Comparison of ENCODE assay signal across 31 cellular contexts in the genomic region with DNA sequence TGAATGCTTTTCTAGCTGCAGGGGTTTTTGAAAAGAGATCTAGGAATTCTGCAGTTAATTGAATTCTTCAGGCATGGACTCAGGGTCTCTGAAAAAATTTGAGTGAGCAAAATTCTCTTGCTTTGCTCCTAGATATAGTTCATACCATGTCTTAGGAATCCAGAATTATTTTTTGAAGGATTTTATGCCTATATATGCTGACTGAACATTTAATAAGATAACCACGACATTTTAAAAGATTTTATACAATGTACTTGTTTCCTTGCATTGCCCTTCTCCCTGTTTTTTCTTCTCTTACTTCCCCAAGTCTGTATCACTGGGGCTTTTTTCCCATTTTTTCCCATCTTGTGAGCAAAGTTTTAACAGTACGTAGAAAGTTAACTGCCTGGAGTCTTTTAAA.
"Had no signal": no experiment of that assay in that cellular context is flagged by ENCODE, and none has a peak within 500 bp of the region (broad histone marks: within the 10 kb centered on the region; RNA-seq: fewer than 3 reads in every experiment).

No MANE protein-coding gene starts in this region.

- ATAC-seq: activated CD4-positive, alpha-beta T cell treated with anti-CD3 and anti-CD28 coated beads for 36 hours; activated CD8-positive, alpha-beta memory T cell treated with anti-CD3 and anti-CD28 coated beads, Interleukin-2, amount 10 ng/mL, durations not matched to agents 7 days and 5 days; activated CD8-positive, alpha-beta T cell treated with anti-CD3 and anti-CD28 coated beads, Interleukin-2, amount 10 ng/mL, durations not matched to agents 7 days and 5 days; activated naive CD4-positive, alpha-beta T cell treated with anti-CD3 and anti-CD28 coated beads, Interleukin-2, amount 50 U/mL, for 72 hours; foreskin keratinocyte; gastrocnemius medialis had no signal

- H3K4me3 Mint-ChIP-seq: activated CD4-positive, alpha-beta memory T cell treated with anti-CD3 and anti-CD28 coated beads for 36 hours; activated CD4-positive, alpha-beta T cell treated with anti-CD3 and anti-CD28 coated beads for 36 hours; activated CD4-positive, alpha-beta T cell treated with anti-CD3 and anti-CD28 coated beads, Interleukin-2, amount 10 ng/mL, durations not matched to agents 24 days and 14 days; activated CD8-positive, alpha-beta memory T cell treated with anti-CD3 and anti-CD28 coated beads, Interleukin-2, amount 10 ng/mL, durations not matched to agents 7 days and 5 days; activated CD8-positive, alpha-beta T cell treated with anti-CD3 and anti-CD28 coated beads, Interleukin-2, amount 10 ng/mL, durations not matched to agents 7 days and 5 days; activated naive CD4-positive, alpha-beta T cell treated with anti-CD3 and anti-CD28 coated beads, Interleukin-2, amount 10 ng/mL, durations not matched to agents 7 days and 5 days; activated naive CD8-positive, alpha-beta T cell treated with anti-CD3 and anti-CD28 coated beads, Interleukin-2, amount 10 ng/mL, durations not matched to agents 7 days and 5 days; activated T-helper 1 cell treated with anti-CD3 and anti-CD28 coated beads, Interleukin-12 subunit alpha, Interleukin-12 subunit beta, Interleukin-2, Interleukin-4 antibody, amounts not matched to agents 30 ng/mL and 10 ng/mL and 1 ng/mL, durations not matched to agents 14 hours and 24 hours and 36 hours; central memory CD8-positive, alpha-beta T cell; dendritic cell treated with granulocyte-macrophage colony-stimulating factor and Interleukin-4, amounts not matched to agents 40 ng/mL and 50 ng/mL, for 4 days had no signal

- H3K27me3 Mint-ChIP-seq: activated CD4-positive, alpha-beta memory T cell treated with anti-CD3 and anti-CD28 coated beads for 36 hours; activated CD4-positive, alpha-beta T cell treated with anti-CD3 and anti-CD28 coated beads for 36 hours; activated CD8-positive, alpha-beta memory T cell treated with anti-CD3 and anti-CD28 coated beads, Interleukin-2, amount 10 ng/mL, durations not matched to agents 7 days and 5 days; central memory CD8-positive, alpha-beta T cell; dendritic cell treated with granulocyte-macrophage colony-stimulating factor and Interleukin-4, amounts not matched to agents 40 ng/mL and 50 ng/mL, for 4 days had no signal

- FAIRE-seq: bronchial epithelial cell had no signal

- H3K36me3 ChIP-seq: ascending aorta, brain microvascular endothelial cell, esophagus muscularis mucosa, gastrocnemius medialis had no signal

- H3K27ac Mint-ChIP-seq: activated CD4-positive, alpha-beta memory T cell treated with anti-CD3 and anti-CD28 coated beads for 36 hours; activated CD4-positive, alpha-beta T cell treated with anti-CD3 and anti-CD28 coated beads for 36 hours; activated CD4-positive, alpha-beta T cell treated with anti-CD3 and anti-CD28 coated beads, Interleukin-2, amount 10 ng/mL, durations not matched to agents 24 days and 14 days; activated CD8-positive, alpha-beta memory T cell treated with anti-CD3 and anti-CD28 coated beads, Interleukin-2, amount 10 ng/mL, durations not matched to agents 7 days and 5 days; activated CD8-positive, alpha-beta T cell treated with anti-CD3 and anti-CD28 coated beads, Interleukin-2, amount 10 ng/mL, durations not matched to agents 7 days and 5 days; activated naive CD4-positive, alpha-beta T cell treated with anti-CD3 and anti-CD28 coated beads, Interleukin-2, amount 10 ng/mL, durations not matched to agents 7 days and 5 days; activated naive CD4-positive, alpha-beta T cell treated with anti-CD3 and anti-CD28 coated beads, Interleukin-2, amount 50 U/mL, for 72 hours; activated naive CD8-positive, alpha-beta T cell treated with anti-CD3 and anti-CD28 coated beads, Interleukin-2, amount 10 ng/mL, durations not matched to agents 7 days and 5 days; activated T-helper 1 cell treated with anti-CD3 and anti-CD28 coated beads, Interleukin-12 subunit alpha, Interleukin-12 subunit beta, Interleukin-2, Interleukin-4 antibody, amounts not matched to agents 30 ng/mL and 10 ng/mL and 1 ng/mL, durations not matched to agents 14 hours and 24 hours and 36 hours; activated T-helper 2 cell treated with anti-CD3 and anti-CD28 coated beads, Interferon-gamma antibody, Interleukin-2, Interleukin-4, amounts not matched to agents 10 μg/mL and 5 μg/mL and 100 μg/mL, durations not matched to agents 14 hours and 24 hours and 36 hours; dendritic cell treated with granulocyte-macrophage colony-stimulating factor and Interleukin-4, amounts not matched to agents 40 ng/mL and 50 ng/mL, for 4 days had no signal

- H3K4me3 ChIP-seq: ascending aorta, coronary artery, gastrocnemius medialis had no signal

- H3K4me1 ChIP-seq: ascending aorta, foreskin keratinocyte, gastrocnemius medialis had no signal

- H3K36me3 Mint-ChIP-seq: activated CD4-positive, alpha-beta memory T cell treated with anti-CD3 and anti-CD28 coated beads for 36 hours; activated CD8-positive, alpha-beta memory T cell treated with anti-CD3 and anti-CD28 coated beads, Interleukin-2, amount 10 ng/mL, durations not matched to agents 7 days and 5 days; activated naive CD4-positive, alpha-beta T cell treated with anti-CD3 and anti-CD28 coated beads, Interleukin-2, amount 10 ng/mL, durations not matched to agents 7 days and 5 days; activated naive CD4-positive, alpha-beta T cell treated with anti-CD3 and anti-CD28 coated beads, Interleukin-2, amount 50 U/mL, for 72 hours; activated naive CD8-positive, alpha-beta T cell treated with anti-CD3 and anti-CD28 coated beads, Interleukin-2, amount 10 ng/mL, durations not matched to agents 7 days and 5 days had no signal

- DNase-seq: activated CD4-positive, alpha-beta memory T cell treated with anti-CD3 and anti-CD28 coated beads for 36 hours; activated CD4-positive, alpha-beta T cell treated with anti-CD3 and anti-CD28 coated beads for 36 hours; activated CD4-positive, alpha-beta T cell treated with anti-CD3 and anti-CD28 coated beads, Interleukin-2, amount 10 ng/mL, durations not matched to agents 24 days and 14 days; activated CD4-positive, CD25-positive, alpha-beta regulatory T cell; activated CD4-positive, CD25-positive, alpha-beta regulatory T cell treated with anti-CD3 and anti-CD28 coated beads, Interleukin-2, amount 50 U/mL, for 72 hours; activated CD8-positive, alpha-beta memory T cell treated with anti-CD3 and anti-CD28 coated beads, Interleukin-2, amount 10 ng/mL, durations not matched to agents 7 days and 5 days; activated CD8-positive, alpha-beta memory T cell treated with anti-CD3 and anti-CD28 coated beads, Interleukin-2, amount 50 U/mL, for 4 hours; activated CD8-positive, alpha-beta T cell treated with anti-CD3 and anti-CD28 coated beads, Interleukin-2, amount 10 ng/mL, durations not matched to agents 7 days and 5 days; activated effector memory CD4-positive, alpha-beta T cell treated with anti-CD3 and anti-CD28 coated beads, Interleukin-2, amount 50 U/mL, for 16 hours; activated naive CD4-positive, alpha-beta T cell; activated naive CD4-positive, alpha-beta T cell treated with anti-CD3 and anti-CD28 coated beads, Interleukin-2, amount 10 ng/mL, durations not matched to agents 7 days and 5 days; activated naive CD8-positive, alpha-beta T cell treated with anti-CD3 and anti-CD28 coated beads, Interleukin-2, amount 10 ng/mL, durations not matched to agents 7 days and 5 days; activated T-cell treated with anti-CD3 and anti-CD28 coated beads, Interleukin-2, amount 50 U/mL, for 1 hour; activated T-cell treated with anti-CD3 and anti-CD28 coated beads, Interleukin-2, amount 50 U/mL, for 48 hours; brain microvascular endothelial cell; dorsolateral prefrontal cortex; effector memory CD4-positive, alpha-beta T cell; erythroblast; foreskin keratinocyte; gastrocnemius medialis; glutamatergic neuron; T-helper 2 cell had no signal

- H3K27me3 ChIP-seq: ascending aorta, brain microvascular endothelial cell, dorsolateral prefrontal cortex, esophagus muscularis mucosa, gastrocnemius medialis had no signal

- H3K9me3 ChIP-seq: ascending aorta, esophagus muscularis mucosa, gastrocnemius medialis had no signal

- H3K4me1 Mint-ChIP-seq: activated CD4-positive, alpha-beta T cell treated with anti-CD3 and anti-CD28 coated beads for 36 hours; activated CD8-positive, alpha-beta memory T cell treated with anti-CD3 and anti-CD28 coated beads, Interleukin-2, amount 10 ng/mL, durations not matched to agents 7 days and 5 days; activated naive CD4-positive, alpha-beta T cell treated with anti-CD3 and anti-CD28 coated beads, Interleukin-2, amount 10 ng/mL, durations not matched to agents 7 days and 5 days; activated naive CD8-positive, alpha-beta T cell treated with anti-CD3 and anti-CD28 coated beads, Interleukin-2, amount 10 ng/mL, durations not matched to agents 7 days and 5 days; central memory CD8-positive, alpha-beta T cell had no signal

- H3K27ac ChIP-seq: ascending aorta, brain microvascular endothelial cell, coronary artery, dorsolateral prefrontal cortex, esophagus muscularis mucosa, foreskin keratinocyte, gastrocnemius medialis had no signal

- H3K9me3 Mint-ChIP-seq: activated CD4-positive, alpha-beta memory T cell treated with anti-CD3 and anti-CD28 coated beads for 36 hours; activated CD4-positive, alpha-beta T cell treated with anti-CD3 and anti-CD28 coated beads, Interleukin-2, amount 10 ng/mL, durations not matched to agents 24 days and 14 days; activated naive CD4-positive, alpha-beta T cell treated with anti-CD3 and anti-CD28 coated beads, Interleukin-2, amount 10 ng/mL, durations not matched to agents 7 days and 5 days; activated naive CD4-positive, alpha-beta T cell treated with anti-CD3 and anti-CD28 coated beads, Interleukin-2, amount 50 U/mL, for 72 hours; activated naive CD8-positive, alpha-beta T cell treated with anti-CD3 and anti-CD28 coated beads, Interleukin-2, amount 10 ng/mL, durations not matched to agents 7 days and 5 days; activated T-helper 1 cell treated with anti-CD3 and anti-CD28 coated beads, Interleukin-12 subunit alpha, Interleukin-12 subunit beta, Interleukin-2, Interleukin-4 antibody, amounts not matched to agents 30 ng/mL and 10 ng/mL and 1 ng/mL, durations not matched to agents 14 hours and 24 hours and 36 hours; activated T-helper 2 cell treated with anti-CD3 and anti-CD28 coated beads, Interferon-gamma antibody, Interleukin-2, Interleukin-4, amounts not matched to agents 10 μg/mL and 5 μg/mL and 100 μg/mL, durations not matched to agents 14 hours and 24 hours and 36 hours; central memory CD8-positive, alpha-beta T cell; dendritic cell treated with granulocyte-macrophage colony-stimulating factor and Interleukin-4, amounts not matched to agents 40 ng/mL and 50 ng/mL, for 4 days had no signal
